8 cellular contexts compared by ENCODE assay signal in the genomic region with DNA sequence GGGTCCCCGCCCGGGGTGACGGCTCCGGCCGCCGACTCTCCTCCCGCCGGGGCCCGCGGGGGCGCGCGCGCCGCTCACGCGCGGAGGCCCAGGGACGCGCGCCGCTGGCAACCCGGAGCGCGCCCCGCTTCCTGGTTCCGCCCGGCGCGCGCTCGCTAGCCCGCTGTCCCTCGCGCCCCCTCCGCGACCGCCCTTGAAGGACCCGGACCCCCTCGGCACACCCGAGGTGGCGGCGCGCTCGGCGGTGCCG. TPM values are rescaled to one million over a fixed set of nuclear protein-coding genes. Genes with fewer than 3 reads are reported as not detected.
DNase-seq lines count a peak whose midpoint lies in the region; ATAC-seq and TF ChIP-seq lines count a peak whose summit lies in the region.

Gene STAT5B (minus strand): TSS at position 33 of the 250 bp plus-strand sequence. CDS start 44,264 bp downstream, outside the sequence.

- H3K36me3 ChIP-seq in endodermal cell (ENCODE audit: control insufficient read depth, insufficient read depth, low read length) (no peaks in the 10 kb centered on the region), mesodermal cell (ENCODE audit: control insufficient read depth, insufficient read depth, low read length) (no peaks in the 10 kb centered on the region)

- peaks cover 32% of the 10 kb centered on the region for H3K4me1 Mint-ChIP-seq in endodermal cell
- H3K4me1 Mint-ChIP-seq in stimulated activated naive B cell treated with anti-CD40 and anti-IgM and Interleukin-4, amounts not matched to agents 10 μg/mL and 1 μg/mL and 100 μg/mL, for 72 hours, result peaks cover 40 to 57% of the 10 kb centered on the region in 2 donors

- DNase-seq in NCI-H146 (lab: John Stamatoyannopoulos, UW) (peak; percentile 63), NCI-H146 treated with DMSO at 0.1 percent for 48 hours (lab: John Stamatoyannopoulos, UW; ENCODE audit: unreplicated experiment) (no peak), NCI-H774 (lab: John Stamatoyannopoulos, UW) (peak; percentile 88), endodermal cell (no peak)
- peak; percentile 85 for DNase-seq in activated CD8-positive, alpha-beta memory T cell treated with anti-CD3 and anti-CD28 coated beads, Interleukin-2, amount 50 U/mL, for 48 hours
- DNase-seq in stimulated activated naive B cell treated with anti-CD40 and anti-IgM and Interleukin-4, amounts not matched to agents 10 μg/mL and 1 μg/mL and 100 μg/mL, for 72 hours, result peak; percentile 59

- H3K4me3 Mint-ChIP-seq in endodermal cell, result peak within 1 kb of the TSS; percentile 78
- H3K4me3 Mint-ChIP-seq in stimulated activated naive B cell treated with anti-CD40 and anti-IgM and Interleukin-4, amounts not matched to agents 10 μg/mL and 1 μg/mL and 100 μg/mL, for 72 hours, result peak within 1 kb of the TSS; percentile 84 to 91

- H3K9me3 Mint-ChIP-seq in endodermal cell, result no peaks in the 10 kb centered on the region
- H3K9me3 Mint-ChIP-seq in stimulated activated naive B cell treated with anti-CD40 and anti-IgM and Interleukin-4, amounts not matched to agents 10 μg/mL and 1 μg/mL and 100 μg/mL, for 72 hours, result no peaks in the 10 kb centered on the region

- H3K9ac ChIP-seq in endodermal cell (ENCODE audit: extremely low read depth, low read length, poor library complexity, severe bottlenecking), result peak within 1 kb of the TSS; percentile 73

- H3K9me3 ChIP-seq in endodermal cell (ENCODE audit: control insufficient read depth, low read length), result no peaks in the 10 kb centered on the region
- H3K9me3 ChIP-seq in mesodermal cell (ENCODE audit: control insufficient read depth, low read length), result no peaks in the 10 kb centered on the region

- H3K27me3 ChIP-seq in endodermal cell (ENCODE audit: control insufficient read depth, insufficient read depth, low read length, poor library complexity, severe bottlenecking), result no peaks in the 10 kb centered on the region

- peak within 1 kb of the TSS; percentile 92 for H3K4me3 ChIP-seq in endodermal cell (ENCODE audit: low read length)
- H3K4me3 ChIP-seq in mesodermal cell (ENCODE audit: extremely low read depth, insufficient read depth, low read length, poor library complexity, severe bottlenecking), result peak within 1 kb of the TSS; percentile 80

- peak within 1 kb of the TSS; percentile 54 for H3K27ac ChIP-seq in endodermal cell (ENCODE audit: low read depth, low read length)
- peak within 1 kb of the TSS; percentile 78 for H3K27ac ChIP-seq in mesodermal cell (ENCODE audit: low read depth, low read length, severe bottlenecking)

- no peaks in the 10 kb centered on the region for H3K36me3 Mint-ChIP-seq in endodermal cell (ENCODE audit: low read depth)
- peaks cover 0 to 25% of the 10 kb centered on the region in 2 donors for H3K36me3 Mint-ChIP-seq in stimulated activated naive B cell treated with anti-CD40 and anti-IgM and Interleukin-4, amounts not matched to agents 10 μg/mL and 1 μg/mL and 100 μg/mL, for 72 hours

- H3K27ac Mint-ChIP-seq in endodermal cell, result peak within 1 kb of the TSS; percentile 80
- H3K27ac Mint-ChIP-seq in stimulated activated naive B cell treated with anti-CD40 and anti-IgM and Interleukin-4, amounts not matched to agents 10 μg/mL and 1 μg/mL and 100 μg/mL, for 72 hours, result peak within 1 kb of the TSS; percentile 94

- TF ChIP-seq CTCF in endodermal cell (conservative IDR thresholded peaks at IDR 0.05), result no peak

- H3K27me3 Mint-ChIP-seq in endodermal cell (ENCODE audit: insufficient read depth), result peaks cover 6% of the 10 kb centered on the region
- no peaks in the 10 kb centered on the region for H3K27me3 Mint-ChIP-seq in stimulated activated naive B cell treated with anti-CD40 and anti-IgM and Interleukin-4, amounts not matched to agents 10 μg/mL and 1 μg/mL and 100 μg/mL, for 72 hours

- H3K4me1 ChIP-seq in endodermal cell (ENCODE audit: control insufficient read depth, insufficient read depth, low read length) (no peaks in the 10 kb centered on the region), mesodermal cell (ENCODE audit: control insufficient read depth, insufficient read depth, low read length, poor library complexity, severe bottlenecking) (peaks cover 10% of the 10 kb centered on the region)

- 0 to 1% methylated on average over 18 to 47 of the region's 47 CpGs for WGBS in endodermal cell (ENCODE audit: insufficient coverage in 1 of 2, insufficient read length in 1 of 2), 2 experiments
- WGBS in mesodermal cell (ENCODE audit: insufficient coverage in 2 of 2), 2 experiments, result 0% methylated on average over 30 to 39 of the region's 47 CpGs

- peak; percentile 76 for ATAC-seq in HG02885 (IDR thresholded peaks at IDR 0.05; ENCODE audit: poor library complexity, unreplicated experiment)
- ATAC-seq in stimulated activated naive B cell treated with anti-CD40 and anti-IgM and Interleukin-4, amounts not matched to agents 10 μg/mL and 1 μg/mL and 100 μg/mL, for 72 hours (replicated peaks), result peak; percentile 75 to 84

RNA-seq across cellular contexts. Expression of gene STAT5B, which starts in this region (rescaled TPM):
- total RNA-seq in endodermal cell, result 10 to 100 TPM; 35.7 to 51.4 TPM
- polyA plus RNA-seq in endodermal cell (2013, experiment 1 of 2), result 49.5 TPM
- 41.3 TPM for polyA plus RNA-seq in endodermal cell (2013, experiment 2 of 2)
- polyA plus RNA-seq in mesodermal cell (2013, experiment 1 of 2), result 31.3 TPM
- polyA plus RNA-seq in mesodermal cell (2013, experiment 2 of 2), result 23.8 TPM

Comparison
In these comparisons a context has a peak if more than half of its experiments do, and no peak if none do; other contexts are left out.
1. DNase-seq: peak in NCI-H146 (single experiment), NCI-H774 (single experiment), activated CD8-positive, alpha-beta memory T cell treated with anti-CD3 and anti-CD28 coated beads, Interleukin-2, amount 50 U/mL, for 48 hours (single experiment) and stimulated activated naive B cell treated with anti-CD40 and anti-IgM and Interleukin-4, amounts not matched to agents 10 μg/mL and 1 μg/mL and 100 μg/mL, for 72 hours (single experiment); none in NCI-H146 treated with DMSO at 0.1 percent for 48 hours (single experiment) and endodermal cell (single experiment).